ENCODE assay signal across 19 cellular contexts in genomic region chrX:140317462-140317861, GRCh38.
A peak's percentile ranks its signal among the peaks of the same experiment; 100 is the strongest.
DNase-seq lines count a peak whose midpoint lies in the region; ATAC-seq, FAIRE-seq and TF ChIP-seq lines count a peak whose summit lies in the region.
"Had no signal": no experiment of that assay in that cellular context is flagged by ENCODE, and none has a peak within 500 bp of the region (broad histone marks: within the 10 kb centered on the region; RNA-seq: fewer than 3 reads in every experiment).

No MANE protein-coding gene starts in this region.

- CTCF ChIA-PET in HEK293 (lab: Yijun Ruan, JAX): interaction anchor here (1.3 kb wide), 1 partner anchor 19 kb away, joined by 3 read pairs; no protein-coding TSS in a partner anchor

- no peak for ATAC-seq in GM18511 (IDR thresholded peaks at IDR 0.05; ENCODE audit: unreplicated experiment)
- no peak for ATAC-seq in HG03097 (IDR thresholded peaks at IDR 0.05; ENCODE audit: low FRiP score, unreplicated experiment)

- H3K9me3 ChIP-seq in HEK293 (ENCODE audit: control insufficient read depth, insufficient read depth, low read depth, low read length): no peaks in the 10 kb centered on the region; the same call in none of the 2 replicates
- H3K9me3 ChIP-seq in neural progenitor cell (ENCODE audit: low read depth): no peaks in the 10 kb centered on the region
- H3K9me3 ChIP-seq in left ventricle myocardium inferior (replicated peaks): no peaks in the 10 kb centered on the region
- H3K9me3 ChIP-seq in kidney (ENCODE audit: control insufficient read depth in 1 of 2, low read length in 2 of 2): no peaks in the 10 kb centered on the region
- H3K9me3 ChIP-seq: HAP-1 had no signal

- H3F3A ChIP-seq in neural progenitor cell (ENCODE audit: low read depth): no peaks in the 10 kb centered on the region

- POLR2A ChIA-PET in HEK293 (lab: Yijun Ruan, JAX): no interaction called here

- H3K4me2 ChIP-seq in neural progenitor cell: no peak overlapping the region

- no peak overlapping the region for H3K4me3 Mint-ChIP-seq in neural progenitor cell
- H3K4me3 Mint-ChIP-seq: B cell; CD4-positive, alpha-beta memory T cell; HFFc6 had no signal

- H3K27me3 Mint-ChIP-seq in neural progenitor cell (ENCODE audit: insufficient read depth, low read depth): no peaks in the 10 kb centered on the region
- H3K27me3 Mint-ChIP-seq: B cell had no signal

- H3K4me1 ChIP-seq in HEK293 (ENCODE audit: control insufficient read depth, insufficient read depth, low read length) (no peaks in the 10 kb centered on the region), neural progenitor cell (no peaks in the 10 kb centered on the region), left ventricle myocardium inferior (no peaks in the 10 kb centered on the region), kidney (ENCODE audit: control insufficient read depth in 1 of 2, insufficient read depth in 1 of 2, low read depth in 1 of 2, low read length in 2 of 2) (no peaks in the 10 kb centered on the region)

- no peak overlapping the region for H3K27ac ChIP-seq in C4-2B
- H3K27ac ChIP-seq in HEK293 (ENCODE audit: extremely low read depth, low read depth, low read length): no peak overlapping the region
- H3K27ac ChIP-seq in neural progenitor cell: no peak overlapping the region
- H3K27ac ChIP-seq in left ventricle myocardium inferior (replicated peaks): no peak overlapping the region
- H3K27ac ChIP-seq in kidney (ENCODE audit: low read depth in 2 of 2, low read length in 2 of 2): no peak overlapping the region
- H3K27ac ChIP-seq: GM23248, HL-60 had no signal

- no peak overlapping the region for H3K27ac Mint-ChIP-seq in neural progenitor cell
- H3K27ac Mint-ChIP-seq: B cell; CD4-positive, alpha-beta memory T cell; HFFc6 had no signal

- H3K27me3 ChIP-seq in neural progenitor cell: no peaks in the 10 kb centered on the region
- H3K27me3 ChIP-seq in left ventricle myocardium inferior (ENCODE audit: low read depth): no peaks in the 10 kb centered on the region

- peaks cover 5% of the 10 kb centered on the region for H3K9me3 Mint-ChIP-seq in neural progenitor cell

- H3K36me3 Mint-ChIP-seq in neural progenitor cell: no peaks in the 10 kb centered on the region
- H3K36me3 Mint-ChIP-seq: CD4-positive, alpha-beta memory T cell had no signal

- no peak for DNase-seq in epithelial cell of proximal tubule (ENCODE audit: low read depth)
- DNase-seq in neural progenitor cell (ENCODE audit: low spot score): no peak
- DNase-seq in left ventricle myocardium inferior: no peak
- DNase-seq in kidney: no peak
- DNase-seq: C1 segment of cervical spinal cord; CD4-positive, alpha-beta memory T cell; COR-L47; DMS53; GF-D8; GM23248; HFFc6 had no signal

- H3K9ac ChIP-seq in neural progenitor cell: no peak overlapping the region
- H3K9ac ChIP-seq in kidney (ENCODE audit: low read length in 2 of 2): no peak overlapping the region
- H3K9ac ChIP-seq: GM23248 had no signal

- H4K20me1 ChIP-seq in neural progenitor cell (ENCODE audit: low read depth): no peaks in the 10 kb centered on the region

- no peak overlapping the region for H3K4me3 ChIP-seq in HEK293 (ENCODE audit: low read depth, low read length)
- no peak overlapping the region for H3K4me3 ChIP-seq in epithelial cell of proximal tubule (ENCODE audit: low read depth, low read length)
- H3K4me3 ChIP-seq in neural progenitor cell: no peak overlapping the region
- no peak overlapping the region for H3K4me3 ChIP-seq in left ventricle myocardium inferior
- no peak overlapping the region for H3K4me3 ChIP-seq in kidney (ENCODE audit: low read length in 2 of 2)
- H3K4me3 ChIP-seq: GM23248, HAP-1 had no signal

- intact Hi-C loops in left ventricle myocardium inferior (cut with micrococcal nuclease) (no loop called here), kidney (cut with DNase I) (no loop called here)

- no peak for FAIRE-seq in kidney (lab: Jason Lieb, UNC)
- FAIRE-seq: D721Med had no signal

- peaks cover 9% of the 10 kb centered on the region for H3K4me1 Mint-ChIP-seq in neural progenitor cell
- H3K4me1 Mint-ChIP-seq: B cell; CD4-positive, alpha-beta memory T cell had no signal

- H2AFZ ChIP-seq in neural progenitor cell (replicated peaks): no peak overlapping the region
- H2AFZ ChIP-seq: GM23248 had no signal

- H3K36me3 ChIP-seq in HEK293 (ENCODE audit: control insufficient read depth in 2 of 2, insufficient read depth in 1 of 2, low read length in 2 of 2) (no peaks in the 10 kb centered on the region), neural progenitor cell (no peaks in the 10 kb centered on the region), left ventricle myocardium inferior (no peaks in the 10 kb centered on the region), kidney (ENCODE audit: control insufficient read depth in 1 of 2, insufficient read depth in 2 of 2, low read length in 2 of 2) (no peaks in the 10 kb centered on the region)
- H3K36me3 ChIP-seq: HAP-1 had no signal

- no peaks in the 10 kb centered on the region for H3K79me2 ChIP-seq in neural progenitor cell (ENCODE audit: low read depth)

- TF ChIP-seq CTCF in C4-2B (conservative IDR thresholded peaks at IDR 0.05) (0 out of 2 replicates have a peak, but pooled peaks have one; percentile 11), HEK293 (tag by site-specific recombination; IDR thresholded peaks at IDR 0.05) (0 out of 2 replicates have a peak, but pooled peaks have one; percentile 19), epithelial cell of proximal tubule (conservative IDR thresholded peaks at IDR 0.05; ENCODE audit: low read depth, low read length) (peak; percentile 14), neural progenitor cell (IDR thresholded peaks at IDR 0.05) (peak; percentile 29), left ventricle myocardium inferior (IDR thresholded peaks at IDR 0.05; ENCODE audit: borderline replicate concordance) (no peak), kidney (IDR thresholded peaks at IDR 0.05; ENCODE audit: borderline replicate concordance, extremely low read depth, insufficient read depth) (no peak)

TF ChIP-seq in HEK293, 187 proteins besides CTCF, POLR2A, EP300 and RAD21 (continues in another document):
- TF ChIP-seq ZSCAN18 (tag by site-specific recombination; IDR thresholded peaks at IDR 0.05): no peak
- no peak for TF ChIP-seq ZBTB20 (tag by site-specific recombination; IDR thresholded peaks at IDR 0.05)
- TF ChIP-seq PATZ1 (tag by site-specific recombination; IDR thresholded peaks at IDR 0.05): no peak
- no peak for TF ChIP-seq ZNF830 (tag by site-specific recombination; IDR thresholded peaks at IDR 0.05; ENCODE audit: low read depth)
- no peak for TF ChIP-seq ZNF624 (tag by site-specific recombination; IDR thresholded peaks at IDR 0.05)
- TF ChIP-seq ZBTB21 (tag by site-specific recombination; IDR thresholded peaks at IDR 0.05): no peak

Comparison
In these comparisons a context has a peak if more than half of its experiments do, and no peak if none do; other contexts are left out.
1. CTCF ChIP-seq: peak in C4-2B (single experiment), HEK293 (single experiment), epithelial cell of proximal tubule (single experiment) and neural progenitor cell (single experiment); none in left ventricle myocardium inferior (single experiment) and kidney (single experiment).